In genomic region chr1:234610582-234611152, GRCh38 we compare ENCODE assay signal across 1 cellular context.
A peak's percentile ranks its signal among the peaks of the same experiment; 100 is the strongest.
TF ChIP-seq lines count a peak whose summit lies in the region.

No MANE protein-coding gene starts in this region.

TF ChIP-seq in HEK293, 187 proteins besides CTCF, POLR2A, EP300 and RAD21 (continued from another document and continues in another):
- TF ChIP-seq PRDM4 (tag by site-specific recombination; IDR thresholded peaks at IDR 0.05) (no peak), PRDM10 (tag by site-specific recombination; IDR thresholded peaks at IDR 0.05) (peak; percentile 13; the same call in 1 of the 2 replicates), AEBP2 (tag by site-specific recombination; IDR thresholded peaks at IDR 0.05; ENCODE audit: borderline replicate concordance) (no peak), ZBTB21 (tag by site-specific recombination; IDR thresholded peaks at IDR 0.05) (no peak; the same call in 1 of the 2 replicates), ZNF274 (IDR thresholded peaks at IDR 0.05; ENCODE audit: low read length) (no peak), ZNF274 (tag by site-specific recombination; IDR thresholded peaks at IDR 0.05; ENCODE audit: borderline replicate concordance) (no peak), ZNF510 (tag by site-specific recombination; IDR thresholded peaks at IDR 0.05; ENCODE audit: insufficient replicate concordance) (no peak), ZNF768 (tag by site-specific recombination; IDR thresholded peaks at IDR 0.05) (no peak), HOXA7 (CRISPR knock-in tag; IDR thresholded peaks at IDR 0.05; ENCODE audit: borderline replicate concordance) (no peak), BCL11A (tag by site-specific recombination; IDR thresholded peaks at IDR 0.05; ENCODE audit: low read depth) (no peak), ZNF544 (tag by site-specific recombination; IDR thresholded peaks at IDR 0.05) (no peak), ZNF24 (tag by site-specific recombination; IDR thresholded peaks at IDR 0.05) (no peak; the same call in none of the 2 replicates), ZFHX2 (tag by site-specific recombination; conservative IDR thresholded peaks at IDR 0.05) (no peak), ZNF488 (tag by site-specific recombination; IDR thresholded peaks at IDR 0.05) (no peak), KLF9 (tag by site-specific recombination; IDR thresholded peaks at IDR 0.05; ENCODE audit: low read depth) (no peak), ZNF561 (tag by site-specific recombination; IDR thresholded peaks at IDR 0.05; ENCODE audit: borderline replicate concordance) (peak; percentile 87), RBAK (tag by site-specific recombination; IDR thresholded peaks at IDR 0.05) (no peak), ZNF146 (tag by site-specific recombination; IDR thresholded peaks at IDR 0.05) (peak; percentile 2; the same call in 1 of the 2 replicates), ZNF23 (tag by site-specific recombination; IDR thresholded peaks at IDR 0.05; ENCODE audit: borderline replicate concordance) (no peak), ZNF426 (tag by site-specific recombination; IDR thresholded peaks at IDR 0.05) (no peak), ZFP3 (tag by site-specific recombination; IDR thresholded peaks at IDR 0.05; ENCODE audit: low read depth) (no peak), ZNF433 (tag by site-specific recombination; IDR thresholded peaks at IDR 0.05; ENCODE audit: low read depth) (no peak), ZBTB17 (tag by site-specific recombination; IDR thresholded peaks at IDR 0.05) (peak; percentile 10), ZNF221 (tag by site-specific recombination; IDR thresholded peaks at IDR 0.05; ENCODE audit: borderline replicate concordance) (no peak), GLI2 (tag by site-specific recombination; IDR thresholded peaks at IDR 0.05; ENCODE audit: borderline replicate concordance, low read depth) (no peak), SCRT1 (tag by site-specific recombination; IDR thresholded peaks at IDR 0.05; ENCODE audit: borderline replicate concordance) (no peak), ZNF600 (tag by site-specific recombination; IDR thresholded peaks at IDR 0.05) (peak; percentile 82), ZNF398 (tag by site-specific recombination; IDR thresholded peaks at IDR 0.05) (no peak; the same call in 1 of the 2 replicates), ZNF239 (tag by site-specific recombination; IDR thresholded peaks at IDR 0.05) (no peak), PRDM6 (tag by site-specific recombination; IDR thresholded peaks at IDR 0.05) (no peak), ZBTB7A (tag by site-specific recombination; IDR thresholded peaks at IDR 0.05; ENCODE audit: low read depth) (no peak), ZNF785 (tag by site-specific recombination; IDR thresholded peaks at IDR 0.05) (peak; percentile 64; the same call in 1 of the 2 replicates), ATF2 (tag by site-specific recombination; IDR thresholded peaks at IDR 0.05; ENCODE audit: low read depth) (no peak), ZNF664 (tag by site-specific recombination; IDR thresholded peaks at IDR 0.05) (no peak; the same call in 1 of the 2 replicates), ZNF571 (tag by site-specific recombination; IDR thresholded peaks at IDR 0.05) (no peak), ZNF658 (tag by site-specific recombination; IDR thresholded peaks at IDR 0.05) (no peak), ZNF626 (tag by site-specific recombination; IDR thresholded peaks at IDR 0.05) (peak; percentile 38; the same call in 1 of the 2 replicates), ZBTB20 (tag by site-specific recombination; IDR thresholded peaks at IDR 0.05) (peak; percentile 98), ZNF404 (tag by site-specific recombination; IDR thresholded peaks at IDR 0.05) (no peak), GLI4 (tag by site-specific recombination; IDR thresholded peaks at IDR 0.05) (no peak), ZNF266 (tag by site-specific recombination; IDR thresholded peaks at IDR 0.05; ENCODE audit: low read depth) (no peak), ZNF624 (tag by site-specific recombination; IDR thresholded peaks at IDR 0.05) (no peak), ZNF280C (tag by site-specific recombination; IDR thresholded peaks at IDR 0.05) (no peak), ZNF148 (tag by site-specific recombination; IDR thresholded peaks at IDR 0.05; ENCODE audit: borderline replicate concordance) (no peak), ZXDB (tag by site-specific recombination; IDR thresholded peaks at IDR 0.05) (peak; percentile 68), ZNF391 (tag by site-specific recombination; IDR thresholded peaks at IDR 0.05; ENCODE audit: borderline replicate concordance, low read depth) (peak; percentile 55), ZNF184 (tag by site-specific recombination; IDR thresholded peaks at IDR 0.05) (peak; percentile 77)
